ENCODE assay signal across 22 cellular contexts in genomic region chr10:123553810-123554430, GRCh38.
DNase-seq lines count a peak whose midpoint lies in the region; ATAC-seq and TF ChIP-seq lines count a peak whose summit lies in the region.
"Had no signal": no experiment of that assay in that cellular context is flagged by ENCODE, and none has a peak within 500 bp of the region (broad histone marks: within the 10 kb centered on the region; RNA-seq: fewer than 3 reads in every experiment).

No MANE protein-coding gene starts in this region.

- POLR2A ChIA-PET in activated CD4-positive, alpha-beta T cell treated with anti-CD3 and anti-CD28 coated beads for 36 hours (lab: Charles Lee) = no interaction called here
- POLR2A ChIA-PET in CD4-positive, alpha-beta T cell (lab: Charles Lee) = no interaction called here

- no peak for TF ChIP-seq POLR2A in tibial nerve (IDR thresholded peaks at IDR 0.05)

- H3K27ac Mint-ChIP-seq in activated CD4-positive, alpha-beta T cell treated with anti-CD3 and anti-CD28 coated beads for 36 hours = no peak overlapping the region
- no peak overlapping the region for H3K27ac Mint-ChIP-seq in CD4-positive, alpha-beta T cell
- H3K27ac Mint-ChIP-seq: activated T-helper 2 cell treated with anti-CD3 and anti-CD28 coated beads, Interferon-gamma antibody, Interleukin-2, Interleukin-4, amounts not matched to agents 10 μg/mL and 5 μg/mL and 100 μg/mL, durations not matched to agents 14 hours and 24 hours and 36 hours; natural killer cell had no signal

- H3K27me3 ChIP-seq in right atrium auricular region (no peaks in the 10 kb centered on the region), right cardiac atrium (ENCODE audit: control insufficient read depth, insufficient read depth) (no peaks in the 10 kb centered on the region), tibial nerve (peaks cover 0 to 4% of the 10 kb centered on the region in 2 donors)
- H3K27me3 ChIP-seq in CD4-positive, alpha-beta T cell (ENCODE audit: control insufficient read depth, insufficient read depth, low read length) = no peaks in the 10 kb centered on the region
- H3K27me3 ChIP-seq: cardiac muscle cell had no signal

- H3K36me3 ChIP-seq in right atrium auricular region (no peaks in the 10 kb centered on the region), tibial nerve (no peaks in the 10 kb centered on the region)
- H3K36me3 ChIP-seq: cardiac muscle cell, gastroesophageal sphincter had no signal

- peaks cover 11% of the 10 kb centered on the region for H3K27me3 Mint-ChIP-seq in activated CD4-positive, alpha-beta T cell treated with anti-CD3 and anti-CD28 coated beads for 36 hours
- peaks cover 19% of the 10 kb centered on the region for H3K27me3 Mint-ChIP-seq in CD4-positive, alpha-beta T cell

- H3K9me3 Mint-ChIP-seq in activated CD4-positive, alpha-beta T cell treated with anti-CD3 and anti-CD28 coated beads for 36 hours (ENCODE audit: low read depth) = no peaks in the 10 kb centered on the region
- H3K9me3 Mint-ChIP-seq in CD4-positive, alpha-beta T cell = no peaks in the 10 kb centered on the region
- H3K9me3 Mint-ChIP-seq: activated T-helper 2 cell treated with anti-CD3 and anti-CD28 coated beads, Interferon-gamma antibody, Interleukin-2, Interleukin-4, amounts not matched to agents 10 μg/mL and 5 μg/mL and 100 μg/mL, durations not matched to agents 14 hours and 24 hours and 36 hours; natural killer cell had no signal

- no peak overlapping the region for H3K4me3 Mint-ChIP-seq in activated CD4-positive, alpha-beta T cell treated with anti-CD3 and anti-CD28 coated beads for 36 hours
- H3K4me3 Mint-ChIP-seq in CD4-positive, alpha-beta T cell = no peak overlapping the region
- H3K4me3 Mint-ChIP-seq: natural killer cell had no signal

- TF ChIP-seq CTCF in right atrium auricular region (IDR thresholded peaks at IDR 0.05) (no peak), tibial nerve (IDR thresholded peaks at IDR 0.05) (no peak)
- TF ChIP-seq CTCF in CD4-positive, alpha-beta T cell (IDR thresholded peaks at IDR 0.05) = no peak

- CTCF ChIA-PET in activated CD4-positive, alpha-beta T cell treated with anti-CD3 and anti-CD28 coated beads for 36 hours (lab: Charles Lee) = no interaction called here
- CTCF ChIA-PET in CD4-positive, alpha-beta T cell (lab: Charles Lee) = no interaction called here

- DNase-seq in right atrium auricular region (ENCODE audit: low spot score) (peak; percentile 32), right cardiac atrium (no peak), NCI-H526 (lab: John Stamatoyannopoulos, UW) (peak; percentile 94 to 97), cerebellum (ENCODE audit: low spot score) (no peak), tibial nerve (ENCODE audit: low spot score in 2 of 2) (no peak)
- no peak for DNase-seq in activated CD4-positive, alpha-beta T cell treated with anti-CD3 and anti-CD28 coated beads for 36 hours
- no peak for DNase-seq in CD4-positive, alpha-beta T cell
- DNase-seq: 8988T, DMS 273 treated with DMSO at 0.1 percent for 48 hours, left cardiac atrium, mesendoderm, natural killer cell, NCI-H1417, NCI-H2171, NCI-H774 had no signal

- no peaks in the 10 kb centered on the region for H3K4me1 Mint-ChIP-seq in activated CD4-positive, alpha-beta T cell treated with anti-CD3 and anti-CD28 coated beads for 36 hours
- no peaks in the 10 kb centered on the region for H3K4me1 Mint-ChIP-seq in CD4-positive, alpha-beta T cell (ENCODE audit: low read depth)
- H3K4me1 Mint-ChIP-seq: natural killer cell had no signal

- H3K27ac ChIP-seq in right atrium auricular region (no peak overlapping the region), right cardiac atrium (ENCODE audit: low read length) (no peak overlapping the region), tibial nerve (no peak overlapping the region)
- no peak overlapping the region for H3K27ac ChIP-seq in CD4-positive, alpha-beta T cell (ENCODE audit: low read depth, low read length)
- H3K27ac ChIP-seq: cardiac muscle cell, gastroesophageal sphincter, parathyroid adenoma, SK-N-MC had no signal

- 82% methylated on average over 10 of the region's 10 CpGs for WGBS in right cardiac atrium
- WGBS in tibial nerve, 2 donors = 83 to 85% methylated on average over 10 of the region's 10 CpGs

- ATAC-seq in right cardiac atrium (no peak), HG02623 (IDR thresholded peaks at IDR 0.05; ENCODE audit: unreplicated experiment) (peak; percentile 46)
- no peak for ATAC-seq in activated CD4-positive, alpha-beta T cell treated with anti-CD3 and anti-CD28 coated beads for 36 hours
- no peak for ATAC-seq in CD4-positive, alpha-beta T cell (ENCODE audit: poor library complexity)
- ATAC-seq: gastroesophageal sphincter, HepG2, left cardiac atrium, natural killer cell had no signal

- intact Hi-C loops in right cardiac atrium (cut with DNase I) = loop anchor here in 1 of 4 donors (10.0 kb wide), 1 partner anchor 419 kb away; the partner anchor contains the start of gene HMX3
- intact Hi-C loops in activated CD4-positive, alpha-beta T cell treated with anti-CD3 and anti-CD28 coated beads for 36 hours (cut with DNase I, micrococcal nuclease) = no loop called here
- intact Hi-C loops in CD4-positive, alpha-beta T cell (cut with DNase I, micrococcal nuclease) = loop anchor here in 1 of 2 experiments (10.0 kb wide), 1 partner anchor 989 kb away; the partner anchor contains the start of gene DMBT1

- no peaks in the 10 kb centered on the region for H3K9me3 ChIP-seq in right atrium auricular region
- no peaks in the 10 kb centered on the region for H3K9me3 ChIP-seq in right cardiac atrium (ENCODE audit: control insufficient read depth, low read length)
- H3K9me3 ChIP-seq in tibial nerve = no peaks in the 10 kb centered on the region
- H3K9me3 ChIP-seq in CD4-positive, alpha-beta T cell (ENCODE audit: control insufficient read depth, low read length) = no peaks in the 10 kb centered on the region
- H3K9me3 ChIP-seq: gastroesophageal sphincter had no signal

- H3K4me1 ChIP-seq in right atrium auricular region = no peaks in the 10 kb centered on the region
- H3K4me1 ChIP-seq in right cardiac atrium (ENCODE audit: control insufficient read depth, insufficient read depth, low read length) = no peaks in the 10 kb centered on the region
- H3K4me1 ChIP-seq in tibial nerve = peaks cover 0 to 7% (median 3%) of the 10 kb centered on the region in 4 donors
- H3K4me1 ChIP-seq: gastroesophageal sphincter, parathyroid adenoma had no signal

- no peak overlapping the region for H3K4me3 ChIP-seq in right atrium auricular region
- no peak overlapping the region for H3K4me3 ChIP-seq in right cardiac atrium (ENCODE audit: low read length)
- no peak overlapping the region for H3K4me3 ChIP-seq in tibial nerve
- H3K4me3 ChIP-seq: cardiac muscle cell, gastroesophageal sphincter, SK-N-MC had no signal

- no peaks in the 10 kb centered on the region for H3K36me3 Mint-ChIP-seq in activated CD4-positive, alpha-beta T cell treated with anti-CD3 and anti-CD28 coated beads for 36 hours (ENCODE audit: low read depth)
- no peaks in the 10 kb centered on the region for H3K36me3 Mint-ChIP-seq in CD4-positive, alpha-beta T cell (ENCODE audit: low read depth)
- H3K36me3 Mint-ChIP-seq: natural killer cell had no signal

- TF ChIP-seq EP300 in tibial nerve (IDR thresholded peaks at IDR 0.05) = no peak

Comparison
In these comparisons a context has a peak if more than half of its experiments do, and no peak if none do; other contexts are left out.
1. DNase-seq: peak in right atrium auricular region (single experiment) and NCI-H526 (2 of 2); none in right cardiac atrium (0 of 3), cerebellum (single experiment), tibial nerve (0 of 2), activated CD4-positive, alpha-beta T cell treated with anti-CD3 and anti-CD28 coated beads for 36 hours (single experiment) and CD4-positive, alpha-beta T cell (0 of 10).